ENCODE assay signal across 8 cellular contexts in genomic region chr17:42562845-42563509, GRCh38. TPM values are rescaled to one million over a fixed set of nuclear protein-coding genes. Genes with fewer than 3 reads are reported as not detected.
DNase-seq lines count a peak whose midpoint lies in the region; ATAC-seq and TF ChIP-seq lines count a peak whose summit lies in the region.

No MANE protein-coding gene starts in this region.

- H3K9me3 ChIP-seq in Karpas-422 (ENCODE audit: low read length) = no peaks in the 10 kb centered on the region

- H3K9ac ChIP-seq in Karpas-422 (ENCODE audit: low read length) = peak overlapping the region; percentile 96

- POLR2A ChIA-PET in BJ (lab: Charles Lee) = no interaction called here

- H2AFZ ChIP-seq in Karpas-422 (ENCODE audit: low read length) = no peak overlapping the region

- H3K36me3 Mint-ChIP-seq in naive B cell = no peaks in the 10 kb centered on the region

- no peaks in the 10 kb centered on the region for H4K20me1 ChIP-seq in Karpas-422 (ENCODE audit: insufficient read depth, low read depth, low read length)

- peak overlapping the region; percentile 89 to 97 (median 92) for H3K4me3 Mint-ChIP-seq in naive B cell

- no peak for ATAC-seq in naive B cell (ENCODE audit: low read depth in 2 of 2)

- H3K4me1 ChIP-seq in Karpas-422 (ENCODE audit: low read length) = peaks cover 32% of the 10 kb centered on the region

- H3K27ac Mint-ChIP-seq in naive B cell = peak overlapping the region in 4 of 6 donors; percentile 91 to 97 (median 96)

- H3K9me2 ChIP-seq in Karpas-422 (replicated peaks; ENCODE audit: insufficient read depth, low read length) = no peaks in the 10 kb centered on the region

- CTCF ChIA-PET in BJ (lab: Yijun Ruan, JAX) = interaction anchor here (0.7 kb wide), 1 partner anchor 118 kb away, joined by 3 read pairs; no protein-coding TSS in a partner anchor

- H3K4me1 Mint-ChIP-seq in naive B cell = peaks cover 26 to 62% (median 42%) of the 10 kb centered on the region in 3 donors

- H3K27me3 ChIP-seq in BJ (ENCODE audit: control insufficient read depth, insufficient read depth, low read length) (no peaks in the 10 kb centered on the region), Karpas-422 (ENCODE audit: low read length) (no peaks in the 10 kb centered on the region)

- peak overlapping the region; percentile 83 for H3K4me3 ChIP-seq in BJ (ENCODE audit: low read depth, low read length)
- peak overlapping the region; percentile 91 for H3K4me3 ChIP-seq in Karpas-422 (ENCODE audit: low read length)
- peak overlapping the region; percentile 88 for H3K4me3 ChIP-seq in choroid plexus epithelial cell (ENCODE audit: low read depth, low read length)

- TF ChIP-seq CTCF in BJ (IDR thresholded peaks at IDR 0.05; ENCODE audit: insufficient read depth, low read depth, low read length) (no peak), choroid plexus epithelial cell (conservative IDR thresholded peaks at IDR 0.05; ENCODE audit: low read depth, low read length) (no peak)

- peaks cover 21% of the 10 kb centered on the region for H3K36me3 ChIP-seq in BJ (ENCODE audit: control insufficient read depth, insufficient read depth, low read length)
- peaks cover 15% of the 10 kb centered on the region; the same call in 1 of the 2 replicates for H3K36me3 ChIP-seq in Karpas-422 (ENCODE audit: insufficient read depth, low read length)

- H3K9me3 Mint-ChIP-seq in naive B cell = no peaks in the 10 kb centered on the region

- peak overlapping the region; percentile 69 for H3K27ac ChIP-seq in Karpas-422 (ENCODE audit: low read length)

- DNase-seq in BJ (ENCODE audit: low read depth) = no peak
- peak; percentile 69 for DNase-seq in Karpas-422
- no peak for DNase-seq in choroid plexus epithelial cell (ENCODE audit: low read depth)
- DNase-seq in naive B cell = no peak
- no peak for DNase-seq in HPDE6-E6E7 (ENCODE audit: extremely low spot score)
- no peak for DNase-seq in central memory CD4-positive, alpha-beta T cell
- DNase-seq in activated CD8-positive, alpha-beta memory T cell treated with anti-CD3 and anti-CD28 coated beads for 24 hours = no peak
- no peak for DNase-seq in activated CD4-positive, alpha-beta T cell treated with anti-CD3 and anti-CD28 coated beads for 4 hours

- H3K4me2 ChIP-seq in Karpas-422 (ENCODE audit: low read depth, low read length, poor library complexity, severe bottlenecking) = peak overlapping the region; percentile 93

- peaks cover 41% of the 10 kb centered on the region for H3K79me2 ChIP-seq in Karpas-422 (ENCODE audit: low read length)

- H3K27me3 Mint-ChIP-seq in naive B cell = no peaks in the 10 kb centered on the region

RNA-seq across cellular contexts. Expression of gene COASY, which starts 1.0 kb away (rescaled TPM):
- polyA plus RNA-seq in BJ (2011; rRNA removed) (28.6 and 41.5 TPM in 2 replicates), naive B cell (ENCODE audit: low read depth in 6 of 6) (100 to 1,000 TPM in 1 of 6 donors, 10 to 100 TPM in 5; 40.6 to 104 (median 55.5) TPM)
- 19.5 and 28.4 TPM in 2 replicates for polyA minus RNA-seq in BJ (2011; rRNA and poly(A)+ RNA removed)
- total RNA-seq in Karpas-422 (2014; rRNA removed; shearing (Covaris generic); ENCODE audit: low replicate concordance) = 46.7 and 56.2 TPM in 2 replicates

RNA-seq across cellular contexts. Expression of gene MLX, which starts 3.9 kb away (rescaled TPM):
- 40.9 and 50.1 TPM in 2 replicates for polyA plus RNA-seq in BJ (2011; rRNA removed)
- 27.2 and 39.3 TPM in 2 replicates for polyA minus RNA-seq in BJ (2011; rRNA and poly(A)+ RNA removed)
- 33.0 and 42.4 TPM in 2 replicates for total RNA-seq in Karpas-422 (2014; rRNA removed; shearing (Covaris generic); ENCODE audit: low replicate concordance)
- polyA plus RNA-seq in naive B cell (ENCODE audit: low read depth in 6 of 6) = 10 to 100 TPM; 26.7 to 48.2 (median 32.9) TPM

RNA-seq across cellular contexts. Expression of gene HSD17B1, which starts 10.3 kb away (rescaled TPM):
- 0.49 and 0.54 TPM in 2 replicates for polyA plus RNA-seq in BJ (2011; rRNA removed)
- polyA minus RNA-seq in BJ (2011; rRNA and poly(A)+ RNA removed) = 0.15 and 0.24 TPM in 2 replicates
- total RNA-seq in Karpas-422 (2014; rRNA removed; shearing (Covaris generic); ENCODE audit: low replicate concordance) = 0.22 and 1.3 TPM in 2 replicates
- polyA plus RNA-seq in naive B cell (ENCODE audit: low read depth in 6 of 6) = 1 to 10 TPM in 2 of 6 donors, under 1 TPM in 3, not detected in 1; 0.55 to 1.6 (median 0.90) TPM

RNA-seq across cellular contexts. Expression of gene PSMC3IP, which starts 14.6 kb away (rescaled TPM):
- polyA plus RNA-seq in BJ (2011; rRNA removed) (3.4 and 5.8 TPM in 2 replicates), naive B cell (ENCODE audit: low read depth in 6 of 6) (1 to 10 TPM in 5 of 6 donors, not detected in 1; 1.5 to 2.9 (median 2.4) TPM)
- 1.6 and 2.4 TPM in 2 replicates for polyA minus RNA-seq in BJ (2011; rRNA and poly(A)+ RNA removed)
- 5.3 and 7.9 TPM in 2 replicates for total RNA-seq in Karpas-422 (2014; rRNA removed; shearing (Covaris generic); ENCODE audit: low replicate concordance)

RNA-seq across cellular contexts. Expression of gene NAGLU, which starts 26.9 kb away (rescaled TPM):
- polyA plus RNA-seq in BJ (2011; rRNA removed) (16.3 and 45.3 TPM in 2 replicates), naive B cell (ENCODE audit: low read depth in 6 of 6) (10 to 100 TPM; 17.1 to 34.9 (median 23.6) TPM)
- 16.8 and 22.8 TPM in 2 replicates for polyA minus RNA-seq in BJ (2011; rRNA and poly(A)+ RNA removed)
- 40.0 and 71.8 TPM in 2 replicates for total RNA-seq in Karpas-422 (2014; rRNA removed; shearing (Covaris generic); ENCODE audit: low replicate concordance)
